ENCODE assay signal across 8 cellular contexts in the genomic region with DNA sequence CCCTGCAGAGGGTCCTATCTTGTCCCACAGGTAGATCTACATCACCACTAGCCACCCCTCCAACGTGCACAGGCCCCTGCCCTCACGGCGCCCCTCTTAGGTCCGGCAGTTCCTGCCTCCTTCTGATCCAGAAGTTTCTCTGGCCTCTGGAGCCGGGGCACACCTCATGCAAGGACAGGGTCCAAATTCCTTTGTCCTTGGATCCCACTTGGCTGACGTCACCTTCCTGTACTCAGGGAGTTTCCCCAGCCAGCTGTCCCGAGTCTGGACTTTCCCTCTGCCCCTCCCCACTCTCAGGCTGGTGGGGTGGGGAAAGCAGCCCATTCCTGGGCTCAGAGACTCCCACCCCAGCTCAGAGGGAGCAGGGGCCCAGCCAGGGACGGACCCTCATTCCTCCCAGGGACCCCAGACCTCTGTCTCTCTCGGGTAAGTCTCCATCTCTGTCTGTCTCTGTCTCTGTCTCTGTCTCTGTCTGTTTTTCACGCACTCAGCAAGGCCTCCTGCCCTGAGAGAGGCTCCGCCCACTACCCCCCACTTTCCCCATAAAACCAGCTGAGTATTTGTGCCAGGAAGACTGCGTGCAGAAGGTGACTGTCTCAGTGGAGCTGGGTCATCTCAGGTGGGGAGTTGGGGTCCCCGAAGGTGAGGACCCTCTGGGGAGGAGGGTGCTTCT. TPM values are rescaled to one million over a fixed set of nuclear protein-coding genes. Genes with fewer than 3 reads are reported as not detected.
DNase-seq lines count a peak whose midpoint lies in the region; ATAC-seq, FAIRE-seq and TF ChIP-seq lines count a peak whose summit lies in the region.

Gene IL32, plus strand, starts transcription at position 572 of the 673 bp plus-strand sequence. CDS start 172 bp downstream, outside the sequence.

- DNase-seq in ELF-1 (ENCODE audit: low read depth, low spot score) (peak; percentile 67), RPMI8226 (peak; percentile 32), keratinocyte (ENCODE audit: low read depth, low spot score) (no peak), GF-D8 (lab: John Stamatoyannopoulos, UW) (no peak), NCI-H187 (lab: John Stamatoyannopoulos, UW) (no peak)
- peak; percentile 76 for DNase-seq in activated naive CD8-positive, alpha-beta T cell treated with anti-CD3 and anti-CD28 coated beads, Interleukin-2, amount 50 U/mL, for 24 hours
- peak in 2 of 3 experiments; percentile 61 to 78 for DNase-seq in stimulated activated CD4-positive, alpha-beta T cell treated with anti-CD3 and anti-CD28 coated beads, TNF-alpha, amount 100 ng/mL, for 24 hours (ENCODE audit: low read depth in 3 of 3)

- no peaks in the 10 kb centered on the region for H3K9me3 Mint-ChIP-seq in activated naive CD8-positive, alpha-beta T cell treated with anti-CD3 and anti-CD28 coated beads, Interleukin-2, amount 50 U/mL, for 24 hours

- no peak within 1 kb of the TSS for H3K4me2 ChIP-seq in keratinocyte (ENCODE audit: control insufficient read depth, extremely low read depth, insufficient read depth, low read depth, low read length)

- no peak within 1 kb of the TSS for H3K27ac ChIP-seq in keratinocyte (ENCODE audit: control insufficient read depth, insufficient read depth, low read length)

- H3K9ac ChIP-seq in keratinocyte (ENCODE audit: control insufficient read depth, extremely low read depth, insufficient read depth, low read length), result peak within 1 kb of the TSS; percentile 28

- dilution Hi-C loops in keratinocyte (cut with MboI; ENCODE audit: extremely low pct_ligation_motif_present, low sequenced_read_pairs), result no loop called here

- peak within 1 kb of the TSS; percentile 100 for H3K4me3 Mint-ChIP-seq in activated naive CD8-positive, alpha-beta T cell treated with anti-CD3 and anti-CD28 coated beads, Interleukin-2, amount 50 U/mL, for 24 hours

- H3K4me3 ChIP-seq in keratinocyte (ENCODE audit: control insufficient read depth in 2 of 3, extremely low read depth in 1 of 3, insufficient read depth in 2 of 3, low read depth in 1 of 3, low read length in 3 of 3), result peak within 1 kb of the TSS in 1 of 3 experiments; percentile 2

- peak; percentile 48 for ATAC-seq in activated naive CD8-positive, alpha-beta T cell treated with anti-CD3 and anti-CD28 coated beads, Interleukin-2, amount 50 U/mL, for 24 hours
- no peak for ATAC-seq in HG02678 (IDR thresholded peaks at IDR 0.05; ENCODE audit: unreplicated experiment)

- H3K9me1 ChIP-seq in keratinocyte (ENCODE audit: control insufficient read depth, extremely low read depth, insufficient read depth, low read length), result no peaks in the 10 kb centered on the region

- no peak for TF ChIP-seq CTCF in keratinocyte (optimal IDR thresholded peaks at IDR 0.05 in 1 of 3, IDR thresholded peaks at IDR 0.05 in 1 of 3, conservative IDR thresholded peaks at IDR 0.05 in 1 of 3; ENCODE audit: extremely low read depth in 1 of 3, insufficient read depth in 2 of 3, low read length in 3 of 3)

- H3K4me1 ChIP-seq in keratinocyte (ENCODE audit: control insufficient read depth, extremely low read depth, insufficient read depth, low read length), result peaks cover 5% of the 10 kb centered on the region

- no peaks in the 10 kb centered on the region for H3K27me3 Mint-ChIP-seq in activated naive CD8-positive, alpha-beta T cell treated with anti-CD3 and anti-CD28 coated beads, Interleukin-2, amount 50 U/mL, for 24 hours

- H4K20me1 ChIP-seq in keratinocyte (ENCODE audit: control insufficient read depth, extremely low read depth, insufficient read depth, low read length), result no peaks in the 10 kb centered on the region

- no peaks in the 10 kb centered on the region for H3K36me3 ChIP-seq in keratinocyte (ENCODE audit: control insufficient read depth in 2 of 2, extremely low read depth in 1 of 2, insufficient read depth in 2 of 2, low read length in 2 of 2)

- no peaks in the 10 kb centered on the region for H3K9me3 ChIP-seq in keratinocyte (ENCODE audit: control insufficient read depth, low read depth, low read length)

- H3K27me3 ChIP-seq in keratinocyte (ENCODE audit: control insufficient read depth, extremely low read depth, insufficient read depth, low read length), result no peaks in the 10 kb centered on the region

- peaks cover 63% of the 10 kb centered on the region for H3K4me1 Mint-ChIP-seq in activated naive CD8-positive, alpha-beta T cell treated with anti-CD3 and anti-CD28 coated beads, Interleukin-2, amount 50 U/mL, for 24 hours

- H3K27ac Mint-ChIP-seq in activated naive CD8-positive, alpha-beta T cell treated with anti-CD3 and anti-CD28 coated beads, Interleukin-2, amount 50 U/mL, for 24 hours, result peak within 1 kb of the TSS; percentile 100

- H3K36me3 Mint-ChIP-seq in activated naive CD8-positive, alpha-beta T cell treated with anti-CD3 and anti-CD28 coated beads, Interleukin-2, amount 50 U/mL, for 24 hours (ENCODE audit: low read depth), result peaks cover 39% of the 10 kb centered on the region

- H2AFZ ChIP-seq in keratinocyte (ENCODE audit: control insufficient read depth, low read length), result peak within 1 kb of the TSS; percentile 26

- H3K79me2 ChIP-seq in keratinocyte (ENCODE audit: control insufficient read depth, insufficient read depth, low read length), result no peaks in the 10 kb centered on the region

- FAIRE-seq in keratinocyte (lab: Jason Lieb, UNC), result no peak

RNA-seq across cellular contexts. Expression of gene IL32, which starts in this region (rescaled TPM):
- 0.28 to 0.67 TPM (median 0.31 TPM) in 3 replicates for polyA plus RNA-seq in keratinocyte
- polyA plus RNA-seq in keratinocyte (2011; ENCODE audit: low read depth), result 3.2 TPM
- polyA plus RNA-seq in keratinocyte (2011; cell fraction: cytosol; rRNA removed), result 1.0 and 1.5 TPM in 2 replicates
- 0.81 and 0.87 TPM in 2 replicates for polyA plus RNA-seq in keratinocyte (2011; cell fraction: nucleus; rRNA removed)
- 0.40 and 2.2 TPM in 2 replicates for polyA plus RNA-seq in keratinocyte (2012; ENCODE audit: low replicate concordance)
- 0.74 TPM in 1 of 3 replicates, not detected in the others for polyA minus RNA-seq in keratinocyte
- not detected for polyA minus RNA-seq in keratinocyte (2011; cell fraction: cytosol; rRNA and poly(A)+ RNA removed)
- polyA minus RNA-seq in keratinocyte (2011; cell fraction: nucleus; rRNA and poly(A)+ RNA removed), result 0.93 TPM in 1 of 2 replicates, not detected in the other

Comparison
In these comparisons a context has a peak if more than half of its experiments do, and no peak if none do; other contexts are left out.
1. DNase-seq: peak in ELF-1 (single experiment), RPMI8226 (single experiment), activated naive CD8-positive, alpha-beta T cell treated with anti-CD3 and anti-CD28 coated beads, Interleukin-2, amount 50 U/mL, for 24 hours (single experiment) and stimulated activated CD4-positive, alpha-beta T cell treated with anti-CD3 and anti-CD28 coated beads, TNF-alpha, amount 100 ng/mL, for 24 hours (2 of 3); none in keratinocyte (single experiment), GF-D8 (single experiment) and NCI-H187 (0 of 2).